In genomic region chr11:57324154-57324885, GRCh38 we compare ENCODE assay signal across 8 cellular contexts. TPM values are rescaled to one million over a fixed set of nuclear protein-coding genes. Genes with fewer than 3 reads are reported as not detected.
A peak's percentile ranks its signal among the peaks of the same experiment; 100 is the strongest.
DNase-seq lines count a peak whose midpoint lies in the region; ATAC-seq lines count a peak whose summit lies in the region.

No MANE protein-coding gene starts in this region.

- peak overlapping the region; percentile 94 for H3K27ac Mint-ChIP-seq in T-helper 17 cell

- no peaks in the 10 kb centered on the region for H3K9me3 ChIP-seq in T-helper 17 cell (ENCODE audit: control insufficient read depth, low read length, poor library complexity, severe bottlenecking)
- H3K9me3 ChIP-seq in effector memory CD4-positive, alpha-beta T cell (ENCODE audit: control insufficient read depth, low read length) = no peaks in the 10 kb centered on the region

- peak; percentile 12 for ATAC-seq in HG03521 (IDR thresholded peaks at IDR 0.05; ENCODE audit: unreplicated experiment)
- no peak for ATAC-seq in T-helper 17 cell
- ATAC-seq in HG03432 (IDR thresholded peaks at IDR 0.05; ENCODE audit: unreplicated experiment) = no peak

- peaks cover 6% of the 10 kb centered on the region for H3K36me3 Mint-ChIP-seq in T-helper 17 cell (ENCODE audit: low read depth)

- H3K4me3 Mint-ChIP-seq in T-helper 17 cell = peak overlapping the region; percentile 94

- DNase-seq in DMS 273 (lab: John Stamatoyannopoulos, UW; ENCODE audit: unreplicated experiment) = peak; percentile 59
- DNase-seq in DMS 273 treated with DMSO at 0.1 percent for 48 hours (lab: John Stamatoyannopoulos, UW) = no peak
- DNase-seq in T-helper 17 cell = peak in 1 of 3 donors; percentile 37
- DNase-seq in effector memory CD4-positive, alpha-beta T cell = peak in 1 of 3 donors; percentile 2
- DNase-seq in midbrain (lab: John Stamatoyannopoulos, UW) = peak; percentile 55

- H3K27ac ChIP-seq in effector memory CD4-positive, alpha-beta T cell (ENCODE audit: insufficient read depth, low read length, poor library complexity, severe bottlenecking) = no peak overlapping the region
- peak overlapping the region; percentile 90 for H3K27ac ChIP-seq in urinary bladder (ENCODE audit: low read depth)

- no peaks in the 10 kb centered on the region for H3K27me3 Mint-ChIP-seq in T-helper 17 cell

- H3K4me1 Mint-ChIP-seq in T-helper 17 cell = peaks cover 40% of the 10 kb centered on the region

- H3K4me1 ChIP-seq in effector memory CD4-positive, alpha-beta T cell (ENCODE audit: control insufficient read depth, insufficient read depth, low read length, poor library complexity, severe bottlenecking) = peaks cover 16% of the 10 kb centered on the region
- H3K4me1 ChIP-seq in urinary bladder (ENCODE audit: insufficient read depth) = no peaks in the 10 kb centered on the region

- WGBS in urinary bladder = 2% methylated on average over 61 of the region's 64 CpGs

- no peaks in the 10 kb centered on the region for H3K27me3 ChIP-seq in effector memory CD4-positive, alpha-beta T cell (replicated peaks; ENCODE audit: control insufficient read depth, insufficient read depth, low read length, poor library complexity, severe bottlenecking)

- H3K36me3 ChIP-seq in effector memory CD4-positive, alpha-beta T cell (ENCODE audit: control insufficient read depth, insufficient read depth, low read length) = peaks cover 24% of the 10 kb centered on the region
- H3K36me3 ChIP-seq in urinary bladder (ENCODE audit: insufficient read depth) = peaks cover 5% of the 10 kb centered on the region

- H3K4me3 ChIP-seq in effector memory CD4-positive, alpha-beta T cell (ENCODE audit: insufficient read depth, low read depth, low read length, poor library complexity, severe bottlenecking) = peak overlapping the region; percentile 39
- H3K4me3 ChIP-seq in urinary bladder (ENCODE audit: low read depth, low read length) = peak overlapping the region; percentile 87

RNA-seq across cellular contexts. Expression of gene TNKS1BP1, which starts 0.4 kb away (rescaled TPM):
- total RNA-seq in T-helper 17 cell (10 to 100 TPM in 1 of 2 donors, 1 to 10 TPM in 1; 8.7 to 16.2 TPM), urinary bladder (33.6 TPM)
- 146 TPM for polyA plus RNA-seq in urinary bladder

RNA-seq across cellular contexts. Expression of gene SSRP1, which starts 11.4 kb away (rescaled TPM):
- total RNA-seq in T-helper 17 cell (10 to 100 TPM; 46.4 to 47.2 TPM), urinary bladder (32.3 TPM)
- polyA plus RNA-seq in urinary bladder = 79.4 TPM

RNA-seq across cellular contexts. Expression of gene P2RX3, which starts 13.8 kb away (rescaled TPM):
- total RNA-seq in T-helper 17 cell (not detected), urinary bladder (1.5 TPM)
- 0.34 TPM for polyA plus RNA-seq in urinary bladder

RNA-seq across cellular contexts. Expression of gene PRG3, which starts 56.6 kb away (rescaled TPM):
- total RNA-seq in T-helper 17 cell = not detected
- total RNA-seq in urinary bladder = not detected
- polyA plus RNA-seq in urinary bladder = not detected
